Comparison of ENCODE assay signal across 17 cellular contexts in the genomic region with DNA sequence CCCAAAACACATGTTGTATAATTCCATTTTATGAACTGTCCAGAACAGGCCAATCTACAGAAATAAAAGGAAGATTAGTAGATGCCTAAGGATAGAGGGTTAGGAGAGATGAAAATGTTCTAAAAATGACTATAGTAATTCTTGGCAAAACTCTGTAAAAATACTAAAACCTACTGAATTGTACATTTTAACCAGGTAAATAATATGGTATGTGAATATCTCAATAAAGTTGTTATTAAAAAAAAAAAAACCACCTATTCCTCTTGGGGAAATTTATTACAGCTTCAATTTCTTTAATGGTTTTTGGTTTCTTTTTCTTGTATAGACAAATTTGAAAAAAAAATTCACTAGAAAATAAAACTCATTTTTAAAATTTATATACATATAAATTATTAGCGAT. TPM values are rescaled to one million over a fixed set of nuclear protein-coding genes. Genes with fewer than 3 reads are reported as not detected.
DNase-seq lines count a peak whose midpoint lies in the region; ATAC-seq, FAIRE-seq and TF ChIP-seq lines count a peak whose summit lies in the region.
"Had no signal": no experiment of that assay in that cellular context is flagged by ENCODE, and none has a peak within 500 bp of the region (broad histone marks: within the 10 kb centered on the region; RNA-seq: fewer than 3 reads in every experiment).

No MANE protein-coding gene starts in this region.

- 99% methylated on average over 1 of the region's 1 CpG for WGBS in HepG2 (ENCODE audit: low lambda C conversion rate)
- 100% methylated on average over 1 of the region's 1 CpG for WGBS in right lobe of liver (ENCODE audit: insufficient coverage, low coverage, low lambda C conversion rate, missing lambda C conversion rate)
- 95 to 97% methylated on average over 1 of the region's 1 CpG for WGBS in pancreas, 2 donors

- H3K4me1 ChIP-seq in HepG2 (ENCODE audit: insufficient read depth, low read length) (peaks cover 9% of the 10 kb centered on the region; the same call in 1 of the 2 replicates), right lobe of liver (no peaks in the 10 kb centered on the region), pancreas (no peaks in the 10 kb centered on the region)
- H3K4me1 ChIP-seq: BLaER1 had no signal

- H3K4me3 ChIP-seq in HepG2 (replicated peaks in 1 of 3; ENCODE audit: insufficient read depth in 1 of 3, low read depth in 2 of 3, low read length in 3 of 3): no peak overlapping the region
- no peak overlapping the region for H3K4me3 ChIP-seq in right lobe of liver
- H3K4me3 ChIP-seq in pancreas: no peak overlapping the region
- H3K4me3 ChIP-seq: BLaER1, GM23338 had no signal

- TF ChIP-seq RAD21 in HepG2 (CRISPR knock-in tag; IDR thresholded peaks at IDR 0.05): no peak

- H3K27ac ChIP-seq in HepG2 (ENCODE audit: extremely low read length, insufficient read depth, low read length) (no peak overlapping the region), right lobe of liver (no peak overlapping the region), pancreas (no peak overlapping the region)
- H3K27ac ChIP-seq: 22Rv1, BLaER1 had no signal

- H4K20me1 ChIP-seq in HepG2 (ENCODE audit: insufficient read depth, low read length): no peaks in the 10 kb centered on the region

- H3K36me3 ChIP-seq in HepG2 (replicated peaks in 1 of 2; ENCODE audit: control insufficient read depth in 1 of 2, insufficient read depth in 2 of 2, low read length in 2 of 2) (no peaks in the 10 kb centered on the region; a peak in 1 of 5 replicates), right lobe of liver (no peaks in the 10 kb centered on the region), pancreas (no peaks in the 10 kb centered on the region)

- FAIRE-seq in HepG2 (lab: Jason Lieb, UNC) (no peak), endometrium (lab: Jason Lieb, UNC) (peak; percentile 70), pancreas (lab: Jason Lieb, UNC) (peak; percentile 63)
- FAIRE-seq: H54, HTR-8/SVneo had no signal

- no peak for TF ChIP-seq POLR2A in HepG2 (IDR thresholded peaks at IDR 0.05; ENCODE audit: insufficient read depth in 1 of 2, low read depth in 2 of 2, low read length in 2 of 2)
- TF ChIP-seq POLR2A in right lobe of liver (IDR thresholded peaks at IDR 0.05): no peak

- in situ Hi-C loops in HepG2 (cut with HindIII; ENCODE audit: extremely low pct_ligation_motif_present, low pct_unique_long_range_greater_than_20kb): no loop called here

- H3K9ac ChIP-seq in HepG2 (ENCODE audit: insufficient read depth, low read depth, low read length): no peak overlapping the region
- H3K9ac ChIP-seq: BLaER1 had no signal

- H3K27me3 ChIP-seq in HepG2 (ENCODE audit: control insufficient read depth in 1 of 2, insufficient read depth in 2 of 2, low read length in 2 of 2) (no peaks in the 10 kb centered on the region), right lobe of liver (no peaks in the 10 kb centered on the region), pancreas (no peaks in the 10 kb centered on the region)
- H3K27me3 ChIP-seq: BLaER1 had no signal

- no peak for ATAC-seq in HepG2
- no peak for ATAC-seq in right lobe of liver
- no peak for ATAC-seq in pancreas
- no peak for ATAC-seq in GM18858 (IDR thresholded peaks at IDR 0.05; ENCODE audit: unreplicated experiment)
- no peak for ATAC-seq in GM18520 (IDR thresholded peaks at IDR 0.05; ENCODE audit: unreplicated experiment)
- ATAC-seq: GM23338 had no signal

- TF ChIP-seq CTCF in HepG2 (CRISPR knock-in tag; IDR thresholded peaks at IDR 0.05): no peak
- no peak for TF ChIP-seq CTCF in right lobe of liver (IDR thresholded peaks at IDR 0.05)
- TF ChIP-seq CTCF in pancreas (IDR thresholded peaks at IDR 0.05): no peak

- no peak overlapping the region for H3K4me2 ChIP-seq in HepG2 (ENCODE audit: low read depth, low read length)
- H3K4me2 ChIP-seq: BLaER1, GM23338 had no signal

- H2AFZ ChIP-seq in HepG2 (ENCODE audit: low read length): no peak overlapping the region
- H2AFZ ChIP-seq: GM23338 had no signal

- DNase-seq in HepG2 (ENCODE audit: low spot score) (no peak), right lobe of liver (no peak), pancreas (no peak), cardiac septum (ENCODE audit: low spot score) (no peak)
- DNase-seq: CD4-positive, alpha-beta memory T cell; DMS153; DMS79; GF-D8; KG1 had no signal

- no peaks in the 10 kb centered on the region for H3K9me3 ChIP-seq in HepG2 (ENCODE audit: low read length)
- no peaks in the 10 kb centered on the region for H3K9me3 ChIP-seq in right lobe of liver
- no peaks in the 10 kb centered on the region for H3K9me3 ChIP-seq in pancreas
- H3K9me3 ChIP-seq: BLaER1 had no signal

- TF ChIP-seq EP300 in HepG2 (IDR thresholded peaks at IDR 0.05; ENCODE audit: low read depth in 2 of 2, low read length in 2 of 2): no peak
- no peak for TF ChIP-seq EP300 in HepG2 (CRISPR knock-in tag; IDR thresholded peaks at IDR 0.05; ENCODE audit: borderline replicate concordance)

- CTCF ChIA-PET in HepG2 (lab: Yijun Ruan, JAX; ENCODE audit: low intra/inter-chr PET ratio, low total read pairs): no interaction called here

- no TSS peak for BruUV-seq in HepG2 (replicated peaks; lab: Mats Ljungman, UMichigan)

- POLR2A ChIA-PET in HepG2 (lab: Yijun Ruan, JAX): no interaction called here

- intact Hi-C loops in HepG2 (cut with micrococcal nuclease; ENCODE audit: unreplicated experiment) (no loop called here), right lobe of liver (cut with DNase I) (no loop called here), pancreas (cut with DNase I) (no loop called here), cardiac septum (cut with DNase I) (no loop called here)

- H3K79me2 ChIP-seq in HepG2 (ENCODE audit: insufficient read depth, low read length): no peaks in the 10 kb centered on the region

RNA-seq across cellular contexts. Expression of a gene that starts 33.2 kb away (rescaled TPM):
- total RNA-seq in HepG2 (2016; rRNA removed; fragmentation: Illumina TruSeq; extraction: Trizol) (11.7 and 16.3 TPM in 2 replicates), right lobe of liver (10 to 100 TPM; 12.8 to 22.3 (median 16.9) TPM), pancreas (10 to 100 TPM in 5 of 6 donors, 1 to 10 TPM in 1; 8.3 to 14.7 (median 11.7) TPM), cardiac septum (84.8 TPM)
- total RNA-seq in HepG2 (2016; cell fraction: cytosol; rRNA removed; fragmentation: Illumina TruSeq; extraction: Trizol; ENCODE audit: low read depth): 5.1 and 6.7 TPM in 2 replicates
- 11.1 and 11.4 TPM in 2 replicates for total RNA-seq in HepG2 (2016; cell fraction: insoluble cytoplasmic fraction; rRNA removed; fragmentation: Illumina TruSeq; extraction: Trizol)
- 8.6 and 9.6 TPM in 2 replicates for total RNA-seq in HepG2 (2016; cell fraction: membrane; rRNA removed; fragmentation: Illumina TruSeq; extraction: Trizol)
- total RNA-seq in HepG2 (2016; cell fraction: nucleus; rRNA removed; fragmentation: Illumina TruSeq; extraction: Trizol): 21.1 and 23.7 TPM in 2 replicates
- polyA plus RNA-seq in HepG2 (2011; rRNA removed) (6.7 and 8.4 TPM in 2 replicates), pancreas (10 to 100 TPM in 1 of 2 donors, 1 to 10 TPM in 1; 7.1 to 13.2 TPM)
- polyA plus RNA-seq in HepG2 (2011; cell fraction: cytosol; rRNA removed): 2.9 and 4.5 TPM in 2 replicates
- polyA plus RNA-seq in HepG2 (2011; cell fraction: nucleus; rRNA removed): 5.0 and 6.3 TPM in 2 replicates
- polyA plus RNA-seq in HepG2 (2012): 6.4 and 7.2 TPM in 2 replicates
- 3.5 and 4.5 TPM in 2 replicates for polyA plus RNA-seq in HepG2 (2016; cell fraction: cytosol; fragmentation: Illumina TruSeq; extraction: Trizol; ENCODE audit: low read depth)
- 14.3 and 16.5 TPM in 2 replicates for polyA plus RNA-seq in HepG2 (2016; cell fraction: insoluble cytoplasmic fraction; fragmentation: Illumina TruSeq; extraction: Trizol; ENCODE audit: low read depth)
- 8.1 and 9.7 TPM in 2 replicates for polyA plus RNA-seq in HepG2 (2016; cell fraction: membrane; fragmentation: Illumina TruSeq; extraction: Trizol; ENCODE audit: low read depth)
- 14.9 TPM in 2 replicates for polyA plus RNA-seq in HepG2 (2016; cell fraction: nucleus; fragmentation: Illumina TruSeq; extraction: Trizol; ENCODE audit: insufficient read depth, low read depth)
- 5.2 and 11.9 TPM in 2 replicates for polyA minus RNA-seq in HepG2 (2011; rRNA and poly(A)+ RNA removed; ENCODE audit: low replicate concordance)
- 7.2 and 7.9 TPM in 2 replicates for polyA minus RNA-seq in HepG2 (2011; cell fraction: cytosol; rRNA and poly(A)+ RNA removed)
- polyA minus RNA-seq in HepG2 (2011; cell fraction: nucleus; rRNA and poly(A)+ RNA removed): 50.7 and 52.8 TPM in 2 replicates
